1 cellular context compared by ENCODE assay signal in genomic region chr17:75764711-75765421, GRCh38.
TF ChIP-seq lines count a peak whose summit lies in the region.

TSS of gene GALK1 (minus strand) at chr17:75765192. CDS start at chr17:75765136, 56 bp downstream.

TF ChIP-seq in GM12878, 131 proteins besides CTCF, POLR2A, EP300 and RAD21 (continued from another document):
- TF ChIP-seq, protein P1, sequence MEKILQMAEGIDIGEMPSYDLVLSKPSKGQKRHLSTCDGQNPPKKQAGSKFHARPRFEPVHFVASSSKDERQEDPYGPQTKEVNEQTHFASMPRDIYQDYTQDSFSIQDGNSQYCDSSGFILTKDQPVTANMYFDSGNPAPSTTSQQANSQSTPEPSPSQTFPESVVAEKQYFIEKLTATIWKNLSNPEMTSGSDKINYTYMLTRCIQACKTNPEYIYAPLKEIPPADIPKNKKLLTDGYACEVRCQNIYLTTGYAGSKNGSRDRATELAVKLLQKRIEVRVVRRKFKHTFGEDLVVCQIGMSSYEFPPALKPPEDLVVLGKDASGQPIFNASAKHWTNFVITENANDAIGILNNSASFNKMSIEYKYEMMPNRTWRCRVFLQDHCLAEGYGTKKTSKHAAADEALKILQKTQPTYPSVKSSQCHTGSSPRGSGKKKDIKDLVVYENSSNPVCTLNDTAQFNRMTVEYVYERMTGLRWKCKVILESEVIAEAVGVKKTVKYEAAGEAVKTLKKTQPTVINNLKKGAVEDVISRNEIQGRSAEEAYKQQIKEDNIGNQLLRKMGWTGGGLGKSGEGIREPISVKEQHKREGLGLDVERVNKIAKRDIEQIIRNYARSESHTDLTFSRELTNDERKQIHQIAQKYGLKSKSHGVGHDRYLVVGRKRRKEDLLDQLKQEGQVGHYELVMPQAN (conservative IDR thresholded peaks at IDR 0.05) = peak; percentile 73
- TF ChIP-seq LARP7 (IDR thresholded peaks at IDR 0.05) (peak; percentile 58; the same call in 1 of the 2 replicates), PAX8 (IDR thresholded peaks at IDR 0.05) (no peak), IKZF2 (IDR thresholded peaks at IDR 0.05) (peak in 1 of 2 experiments; percentile 33; a peak in 1 of 4 replicates), TCF12 (IDR thresholded peaks at IDR 0.05; ENCODE audit: low read depth, low read length) (peak; percentile 62; the same call in 1 of the 2 replicates), HDGF (IDR thresholded peaks at IDR 0.05) (peak; percentile 56; the same call in 1 of the 2 replicates), ZNF207 (IDR thresholded peaks at IDR 0.05; ENCODE audit: borderline replicate concordance) (peak; percentile 56; the same call in 1 of the 2 replicates), NR2C2 (IDR thresholded peaks at IDR 0.05; ENCODE audit: borderline replicate concordance, control insufficient read depth, insufficient read length, low read depth) (no peak), SIN3A (IDR thresholded peaks at IDR 0.05; ENCODE audit: low read depth, low read length) (peak; percentile 37; the same call in 1 of the 2 replicates), TCF3 (IDR thresholded peaks at IDR 0.05; ENCODE audit: borderline replicate concordance, insufficient read depth, low read depth, low read length) (0 out of 2 replicates have a peak, but pooled peaks have one; percentile 51), IRF4 (IDR thresholded peaks at IDR 0.05; ENCODE audit: low read depth, low read length) (0 out of 2 replicates have a peak, but pooled peaks have one; percentile 23), NBN (IDR thresholded peaks at IDR 0.05) (peak; percentile 8; the same call in 1 of the 2 replicates), MYB (IDR thresholded peaks at IDR 0.05; ENCODE audit: borderline replicate concordance, low read depth, low read length) (no peak), IKZF1 (conservative IDR thresholded peaks at IDR 0.05) (peak; percentile 91), SMC3 (IDR thresholded peaks at IDR 0.05; ENCODE audit: borderline replicate concordance, low read length) (peak; percentile 62), MAX (IDR thresholded peaks at IDR 0.05; ENCODE audit: low read depth, low read length) (0 out of 2 replicates have a peak, but pooled peaks have one; percentile 34), RELB (IDR thresholded peaks at IDR 0.05; ENCODE audit: low read depth) (0 out of 2 replicates have a peak, but pooled peaks have one; percentile 8), NR2F1 (conservative IDR thresholded peaks at IDR 0.05) (peak; percentile 10; the same call in 1 of the 2 replicates), DPF2 (IDR thresholded peaks at IDR 0.05) (peak; percentile 57), BACH1 (IDR thresholded peaks at IDR 0.05; ENCODE audit: borderline replicate concordance) (0 out of 2 replicates have a peak, but pooled peaks have one; percentile 18), RB1 (IDR thresholded peaks at IDR 0.05; ENCODE audit: borderline replicate concordance) (peak; percentile 64; the same call in 1 of the 2 replicates), SPI1 (IDR thresholded peaks at IDR 0.05; ENCODE audit: borderline replicate concordance, insufficient read depth, low read depth, low read length) (peak; percentile 58), YY1 (IDR thresholded peaks at IDR 0.05; ENCODE audit: low read depth, low read length) (peak; percentile 68), EGR1 (IDR thresholded peaks at IDR 0.05; ENCODE audit: borderline replicate concordance in 1 of 2, low read depth in 2 of 2, low read length in 2 of 2) (0 out of 3 replicates have a peak, but pooled peaks of 1 of the 2 experiments have one; percentile 49), SMARCA5 (IDR thresholded peaks at IDR 0.05) (0 out of 2 replicates have a peak, but pooled peaks have one; percentile 79), GATAD2B (conservative IDR thresholded peaks at IDR 0.05; ENCODE audit: low read depth) (peak; percentile 74; the same call in 1 of the 2 replicates), TAF1 (IDR thresholded peaks at IDR 0.05; ENCODE audit: borderline replicate concordance, low read depth, low read length) (no peak)
- TF ChIP-seq, protein P2, sequence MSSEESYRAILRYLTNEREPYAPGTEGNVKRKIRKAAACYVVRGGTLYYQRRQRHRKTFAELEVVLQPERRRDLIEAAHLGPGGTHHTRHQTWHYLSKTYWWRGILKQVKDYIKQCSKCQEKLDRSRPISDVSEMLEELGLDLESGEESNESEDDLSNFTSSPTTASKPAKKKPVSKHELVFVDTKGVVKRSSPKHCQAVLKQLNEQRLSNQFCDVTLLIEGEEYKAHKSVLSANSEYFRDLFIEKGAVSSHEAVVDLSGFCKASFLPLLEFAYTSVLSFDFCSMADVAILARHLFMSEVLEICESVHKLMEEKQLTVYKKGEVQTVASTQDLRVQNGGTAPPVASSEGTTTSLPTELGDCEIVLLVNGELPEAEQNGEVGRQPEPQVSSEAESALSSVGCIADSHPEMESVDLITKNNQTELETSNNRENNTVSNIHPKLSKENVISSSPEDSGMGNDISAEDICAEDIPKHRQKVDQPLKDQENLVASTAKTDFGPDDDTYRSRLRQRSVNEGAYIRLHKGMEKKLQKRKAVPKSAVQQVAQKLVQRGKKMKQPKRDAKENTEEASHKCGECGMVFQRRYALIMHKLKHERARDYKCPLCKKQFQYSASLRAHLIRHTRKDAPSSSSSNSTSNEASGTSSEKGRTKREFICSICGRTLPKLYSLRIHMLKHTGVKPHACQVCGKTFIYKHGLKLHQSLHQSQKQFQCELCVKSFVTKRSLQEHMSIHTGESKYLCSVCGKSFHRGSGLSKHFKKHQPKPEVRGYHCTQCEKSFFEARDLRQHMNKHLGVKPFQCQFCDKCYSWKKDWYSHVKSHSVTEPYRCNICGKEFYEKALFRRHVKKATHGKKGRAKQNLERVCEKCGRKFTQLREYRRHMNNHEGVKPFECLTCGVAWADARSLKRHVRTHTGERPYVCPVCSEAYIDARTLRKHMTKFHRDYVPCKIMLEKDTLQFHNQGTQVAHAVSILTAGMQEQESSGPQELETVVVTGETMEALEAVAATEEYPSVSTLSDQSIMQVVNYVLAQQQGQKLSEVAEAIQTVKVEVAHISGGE (CRISPR knock-in tag; IDR thresholded peaks at IDR 0.05) = no peak
